Comparison of ENCODE assay signal across 8 cellular contexts in genomic region chr1:86774305-86775304, GRCh38.
DNase-seq lines count a peak whose midpoint lies in the region; ATAC-seq and TF ChIP-seq lines count a peak whose summit lies in the region.

No MANE protein-coding gene starts in this region.

- DNase-seq in DMS53 (lab: John Stamatoyannopoulos, UW) (peak; percentile 94), HS-5 (ENCODE audit: low read depth) (peak; percentile 78), NT2/D1 (ENCODE audit: low read depth, low spot score) (peak; percentile 36), heart left ventricle (peak; percentile 71 to 85 (median 74)), retina (peak; percentile 13), NCI-H1930 (lab: John Stamatoyannopoulos, UW) (no peak)

- H3K9me3 Mint-ChIP-seq in activated T-helper 17 cell treated with anti-CD3 and anti-CD28 coated beads, Interleukin-2, amount 50 U/mL, for 72 hours, result no peaks in the 10 kb centered on the region

- H3K27ac ChIP-seq in heart left ventricle, result peak overlapping the region; percentile 17 to 79 (median 44)

- TF ChIP-seq CTCF in heart left ventricle (IDR thresholded peaks at IDR 0.05), result no peak

- ATAC-seq in GM21423 (IDR thresholded peaks at IDR 0.05; ENCODE audit: unreplicated experiment) (peak; percentile 98), heart left ventricle (peak; percentile 79 to 95 (median 94))
- ATAC-seq in activated T-helper 17 cell treated with anti-CD3 and anti-CD28 coated beads, Interleukin-2, amount 50 U/mL, for 72 hours (replicated peaks), result peak; percentile 97

- TF ChIP-seq POLR2A in heart left ventricle (IDR thresholded peaks at IDR 0.05), result no peak

- H3K4me1 Mint-ChIP-seq in activated T-helper 17 cell treated with anti-CD3 and anti-CD28 coated beads, Interleukin-2, amount 50 U/mL, for 72 hours, result peaks cover 7% of the 10 kb centered on the region

- H3K4me1 ChIP-seq in NT2/D1 (ENCODE audit: insufficient read depth, insufficient read length), result no peaks in the 10 kb centered on the region
- peaks cover 0 to 42% (median 20%) of the 10 kb centered on the region in 12 donors for H3K4me1 ChIP-seq in heart left ventricle

- H3K36me3 Mint-ChIP-seq in activated T-helper 17 cell treated with anti-CD3 and anti-CD28 coated beads, Interleukin-2, amount 50 U/mL, for 72 hours (ENCODE audit: low read depth), result no peaks in the 10 kb centered on the region

- H3K27me3 Mint-ChIP-seq in activated T-helper 17 cell treated with anti-CD3 and anti-CD28 coated beads, Interleukin-2, amount 50 U/mL, for 72 hours, result no peaks in the 10 kb centered on the region

- WGBS in heart left ventricle, 4 donors, result 24 to 30% (median 29%) methylated on average over 11 of the region's 11 CpGs

- H3K4me3 ChIP-seq in NT2/D1 (ENCODE audit: insufficient read length, low read depth), result no peak overlapping the region
- peak overlapping the region in 2 of 12 donors; percentile 11 to 18 for H3K4me3 ChIP-seq in heart left ventricle

- H3K4me3 Mint-ChIP-seq in activated T-helper 17 cell treated with anti-CD3 and anti-CD28 coated beads, Interleukin-2, amount 50 U/mL, for 72 hours, result peak overlapping the region; percentile 49

- peak overlapping the region; percentile 69 for H3K27ac Mint-ChIP-seq in activated T-helper 17 cell treated with anti-CD3 and anti-CD28 coated beads, Interleukin-2, amount 50 U/mL, for 72 hours

- no peaks in the 10 kb centered on the region for H3K27me3 ChIP-seq in NT2/D1 (ENCODE audit: insufficient read depth, insufficient read length)
- H3K27me3 ChIP-seq in heart left ventricle, result no peaks in the 10 kb centered on the region

- H3K9me3 ChIP-seq in NT2/D1 (ENCODE audit: insufficient read depth, low read length) (no peaks in the 10 kb centered on the region), heart left ventricle (no peaks in the 10 kb centered on the region)

- no peaks in the 10 kb centered on the region for H3K36me3 ChIP-seq in NT2/D1 (ENCODE audit: insufficient read depth, insufficient read length, low read length)
- no peaks in the 10 kb centered on the region for H3K36me3 ChIP-seq in heart left ventricle

- intact Hi-C loops in heart left ventricle (cut with DNase I), result loop anchor here in 1 of 10 donors (1.0 kb wide), 1 partner anchor 140 kb away; the partner anchor contains the start of genes HS2ST1 and SELENOF

- no peak overlapping the region for H3K9ac ChIP-seq in NT2/D1 (ENCODE audit: insufficient read length, low read depth)

Comparison
In these comparisons a context has a peak if more than half of its experiments do, and no peak if none do; other contexts are left out.
1. DNase-seq: peak in DMS53 (single experiment), HS-5 (single experiment), NT2/D1 (single experiment), heart left ventricle (5 of 5) and retina (single experiment); none in NCI-H1930 (0 of 2).
2. Peak in every context shown above with its lines, with median percentiles within 50 percentile points of each other: ATAC-seq.